In genomic region chr5:180117378-180117725, GRCh38 we compare ENCODE assay signal across 26 cellular contexts.
"Had no signal": no experiment of that assay in that cellular context is flagged by ENCODE, and none has a peak within 500 bp of the region (broad histone marks: within the 10 kb centered on the region; RNA-seq: fewer than 3 reads in every experiment).

No MANE protein-coding gene starts in this region.

- DNase-seq: activated CD4-positive, alpha-beta T cell treated with anti-CD3 and anti-CD28 coated beads for 1 hour; activated CD4-positive, alpha-beta T cell treated with anti-CD3 and anti-CD28 coated beads, Interleukin-2, amount 10 ng/mL, durations not matched to agents 24 days and 14 days; activated CD4-positive, alpha-beta T cell treated with anti-CD3 and anti-CD28 coated beads, Interleukin-2, amount 50 U/mL, for 48 hours; activated CD8-positive, alpha-beta memory T cell treated with anti-CD3 and anti-CD28 coated beads, Interleukin-2, amount 10 ng/mL, durations not matched to agents 7 days and 5 days; activated effector memory CD4-positive, alpha-beta T cell treated with Interleukin-2 at 50 U/mL for 16 hours; activated naive CD4-positive, alpha-beta T cell treated with Interleukin-2 at 50 U/mL for 16 hours; activated naive CD8-positive, alpha-beta T cell treated with anti-CD3 and anti-CD28 coated beads, Interleukin-2, amount 50 U/mL, for 24 hours; activated T-cell treated with anti-CD3 and anti-CD28 coated beads, Interleukin-2, amount 50 U/mL, for 24 hours; amniotic stem cell; MM.1S; NCI-H1105; NCI-H1436; NCI-H1694 treated with DMSO at 0.1 percent for 48 hours; NCI-H2029 treated with DMSO at 0.1 percent for 48 hours; NCI-H345; NCI-H510A; NCI-H526 treated with DMSO at 0.1 percent for 48 hours; NK-92 treated with Interleukin-12 subunit alpha and Interleukin-12 subunit beta, amount 100 ng/mL, for 24 hours; OCI-M1; T-helper 1 cell had no signal

- H3K27me3 ChIP-seq: ascending aorta, body of pancreas had no signal

- H3K9me3 Mint-ChIP-seq: activated CD4-positive, alpha-beta T cell treated with anti-CD3 and anti-CD28 coated beads, Interleukin-2, amount 10 ng/mL, durations not matched to agents 24 days and 14 days; activated naive CD4-positive, alpha-beta T cell treated with anti-CD3 and anti-CD28 coated beads, Interleukin-2, amount 50 U/mL, for 72 hours; activated naive CD8-positive, alpha-beta T cell treated with anti-CD3 and anti-CD28 coated beads, Interleukin-2, amount 50 U/mL, for 24 hours; activated T-cell treated with anti-CD3 and anti-CD28 coated beads, Interleukin-2, amount 50 U/mL, for 24 hours; activated T-helper 1 cell treated with anti-CD3 and anti-CD28 coated beads, Interleukin-12 subunit alpha, Interleukin-12 subunit beta, Interleukin-2, Interleukin-4 antibody, amounts not matched to agents 30 ng/mL and 10 ng/mL and 1 ng/mL, durations not matched to agents 14 hours and 24 hours and 36 hours; central memory CD8-positive, alpha-beta T cell had no signal

- H3K27ac Mint-ChIP-seq: activated CD4-positive, alpha-beta T cell treated with anti-CD3 and anti-CD28 coated beads, Interleukin-2, amount 10 ng/mL, durations not matched to agents 24 days and 14 days; activated CD8-positive, alpha-beta memory T cell treated with anti-CD3 and anti-CD28 coated beads, Interleukin-2, amount 10 ng/mL, durations not matched to agents 7 days and 5 days; activated naive CD4-positive, alpha-beta T cell treated with anti-CD3 and anti-CD28 coated beads, Interleukin-2, amount 50 U/mL, for 72 hours; activated naive CD8-positive, alpha-beta T cell treated with anti-CD3 and anti-CD28 coated beads, Interleukin-2, amount 50 U/mL, for 24 hours; activated T-cell treated with anti-CD3 and anti-CD28 coated beads, Interleukin-2, amount 50 U/mL, for 24 hours; activated T-helper 1 cell treated with anti-CD3 and anti-CD28 coated beads, Interleukin-12 subunit alpha, Interleukin-12 subunit beta, Interleukin-2, Interleukin-4 antibody, amounts not matched to agents 30 ng/mL and 10 ng/mL and 1 ng/mL, durations not matched to agents 14 hours and 24 hours and 36 hours had no signal

- H3K36me3 Mint-ChIP-seq: activated CD8-positive, alpha-beta memory T cell treated with anti-CD3 and anti-CD28 coated beads, Interleukin-2, amount 10 ng/mL, durations not matched to agents 7 days and 5 days; activated naive CD4-positive, alpha-beta T cell treated with anti-CD3 and anti-CD28 coated beads, Interleukin-2, amount 50 U/mL, for 72 hours had no signal

- H3K27me3 Mint-ChIP-seq: activated CD4-positive, alpha-beta T cell treated with anti-CD3 and anti-CD28 coated beads, Interleukin-2, amount 10 ng/mL, durations not matched to agents 24 days and 14 days; activated CD8-positive, alpha-beta memory T cell treated with anti-CD3 and anti-CD28 coated beads, Interleukin-2, amount 10 ng/mL, durations not matched to agents 7 days and 5 days had no signal

- ATAC-seq: activated CD8-positive, alpha-beta memory T cell treated with anti-CD3 and anti-CD28 coated beads, Interleukin-2, amount 10 ng/mL, durations not matched to agents 7 days and 5 days; activated naive CD4-positive, alpha-beta T cell treated with anti-CD3 and anti-CD28 coated beads, Interleukin-2, amount 50 U/mL, for 72 hours; activated naive CD8-positive, alpha-beta T cell treated with anti-CD3 and anti-CD28 coated beads, Interleukin-2, amount 50 U/mL, for 24 hours had no signal

- H3K27ac ChIP-seq: ascending aorta, body of pancreas had no signal

- H3K4me3 ChIP-seq: ascending aorta, body of pancreas had no signal

- H3K9me2 ChIP-seq: SK-N-SH had no signal

- H3K9ac ChIP-seq: SK-N-SH had no signal

- H3K9me3 ChIP-seq: ascending aorta, body of pancreas, SK-N-SH had no signal

- H3K4me1 ChIP-seq: ascending aorta, body of pancreas had no signal

- H3K36me3 ChIP-seq: ascending aorta had no signal

- H3K4me3 Mint-ChIP-seq: activated CD4-positive, alpha-beta T cell treated with anti-CD3 and anti-CD28 coated beads, Interleukin-2, amount 10 ng/mL, durations not matched to agents 24 days and 14 days; activated CD8-positive, alpha-beta memory T cell treated with anti-CD3 and anti-CD28 coated beads, Interleukin-2, amount 10 ng/mL, durations not matched to agents 7 days and 5 days; activated naive CD8-positive, alpha-beta T cell treated with anti-CD3 and anti-CD28 coated beads, Interleukin-2, amount 50 U/mL, for 24 hours; activated T-cell treated with anti-CD3 and anti-CD28 coated beads, Interleukin-2, amount 50 U/mL, for 24 hours; activated T-helper 1 cell treated with anti-CD3 and anti-CD28 coated beads, Interleukin-12 subunit alpha, Interleukin-12 subunit beta, Interleukin-2, Interleukin-4 antibody, amounts not matched to agents 30 ng/mL and 10 ng/mL and 1 ng/mL, durations not matched to agents 14 hours and 24 hours and 36 hours; central memory CD8-positive, alpha-beta T cell had no signal

- H3K4me2 ChIP-seq: SK-N-SH had no signal

- H3K4me1 Mint-ChIP-seq: activated CD4-positive, alpha-beta T cell treated with anti-CD3 and anti-CD28 coated beads, Interleukin-2, amount 10 ng/mL, durations not matched to agents 24 days and 14 days; activated CD8-positive, alpha-beta memory T cell treated with anti-CD3 and anti-CD28 coated beads, Interleukin-2, amount 10 ng/mL, durations not matched to agents 7 days and 5 days; activated naive CD8-positive, alpha-beta T cell treated with anti-CD3 and anti-CD28 coated beads, Interleukin-2, amount 50 U/mL, for 24 hours; central memory CD8-positive, alpha-beta T cell had no signal
